In genomic region chr7:153061913-153062528, GRCh38 we compare ENCODE assay signal across 18 cellular contexts.
DNase-seq lines count a peak whose midpoint lies in the region; ATAC-seq, FAIRE-seq and TF ChIP-seq lines count a peak whose summit lies in the region.
"Had no signal": no experiment of that assay in that cellular context is flagged by ENCODE, and none has a peak within 500 bp of the region (broad histone marks: within the 10 kb centered on the region; RNA-seq: fewer than 3 reads in every experiment).

No MANE protein-coding gene starts in this region.

- POLR2A ChIA-PET in activated CD4-positive, alpha-beta T cell treated with anti-CD3 and anti-CD28 coated beads, Interleukin-2, amount 10 ng/mL, durations not matched to agents 7 days and 5 days (lab: Charles Lee) = no interaction called here
- POLR2A ChIA-PET in GM12878 (lab: Charles Lee) = no interaction called here

- intact Hi-C loops in GM12878 (cut with micrococcal nuclease; ENCODE audit: unreplicated experiment) = no loop called here
- intact Hi-C loops in natural killer cell (cut with micrococcal nuclease) = no loop called here

- H3K36me3 ChIP-seq in Karpas-422 (ENCODE audit: insufficient read depth, low read length) (no peaks in the 10 kb centered on the region), GM12878 (ENCODE audit: control insufficient read depth in 2 of 2, insufficient read depth in 2 of 2, low read length in 1 of 2) (no peaks in the 10 kb centered on the region), neural progenitor cell (no peaks in the 10 kb centered on the region), Peyer's patch (no peaks in the 10 kb centered on the region)
- H3K36me3 ChIP-seq: ovary, thoracic aorta had no signal

- no peaks in the 10 kb centered on the region for H3K36me3 Mint-ChIP-seq in activated CD4-positive, alpha-beta T cell treated with anti-CD3 and anti-CD28 coated beads, Interleukin-2, amount 10 ng/mL, durations not matched to agents 7 days and 5 days (ENCODE audit: low read depth)
- no peaks in the 10 kb centered on the region for H3K36me3 Mint-ChIP-seq in neural progenitor cell
- H3K36me3 Mint-ChIP-seq in natural killer cell = no peaks in the 10 kb centered on the region

- RAD21 ChIA-PET in GM12878 (lab: Charles Lee; ENCODE audit: unreplicated experiment) = no interaction called here

- TF ChIP-seq EP300 in GM12878 (IDR thresholded peaks at IDR 0.05; ENCODE audit: borderline replicate concordance in 1 of 2, control insufficient read depth in 1 of 2, low read depth in 2 of 2, low read length in 2 of 2) = no peak

- H3K4me2 ChIP-seq in Karpas-422 (ENCODE audit: low read depth, low read length, poor library complexity, severe bottlenecking) (no peak overlapping the region), GM12878 (ENCODE audit: control insufficient read depth, insufficient read depth) (no peak overlapping the region), neural progenitor cell (no peak overlapping the region)

- H3K9me3 ChIP-seq in Karpas-422 (ENCODE audit: low read length) (no peaks in the 10 kb centered on the region), GM12878 (replicated peaks; ENCODE audit: control insufficient read depth, insufficient read depth, low read length) (no peaks in the 10 kb centered on the region), neural progenitor cell (ENCODE audit: low read depth) (no peaks in the 10 kb centered on the region), Peyer's patch (no peaks in the 10 kb centered on the region)
- H3K9me3 ChIP-seq: Caco-2, ovary, thoracic aorta had no signal

- H3K4me3 ChIP-seq in Karpas-422 (ENCODE audit: low read length) = no peak overlapping the region
- H3K4me3 ChIP-seq in GM12878 = no peak overlapping the region
- no peak overlapping the region for H3K4me3 ChIP-seq in neural progenitor cell
- H3K4me3 ChIP-seq in Peyer's patch = no peak overlapping the region
- H3K4me3 ChIP-seq: ovary, thoracic aorta had no signal

- H3K4me1 Mint-ChIP-seq in activated CD4-positive, alpha-beta T cell treated with anti-CD3 and anti-CD28 coated beads, Interleukin-2, amount 10 ng/mL, durations not matched to agents 7 days and 5 days = no peaks in the 10 kb centered on the region
- H3K4me1 Mint-ChIP-seq in neural progenitor cell (no peaks in the 10 kb centered on the region), natural killer cell (no peaks in the 10 kb centered on the region)

- no peak overlapping the region for H3K4me3 Mint-ChIP-seq in activated CD4-positive, alpha-beta T cell treated with anti-CD3 and anti-CD28 coated beads, Interleukin-2, amount 10 ng/mL, durations not matched to agents 7 days and 5 days
- H3K4me3 Mint-ChIP-seq in neural progenitor cell = no peak overlapping the region
- no peak overlapping the region for H3K4me3 Mint-ChIP-seq in natural killer cell
- H3K4me3 Mint-ChIP-seq: activated T-helper 1 cell treated with anti-CD3 and anti-CD28 coated beads, Interleukin-12 subunit alpha, Interleukin-12 subunit beta, Interleukin-2, Interleukin-4 antibody, amounts not matched to agents 30 ng/mL and 10 ng/mL and 1 ng/mL, durations not matched to agents 14 hours and 24 hours and 36 hours had no signal

- no peaks in the 10 kb centered on the region for H3K9me2 ChIP-seq in Karpas-422 (replicated peaks; ENCODE audit: insufficient read depth, low read length)

- no TSS peak for BruUV-seq in GM12878 (replicated peaks; lab: Mats Ljungman, UMichigan)

- H4K20me1 ChIP-seq in Karpas-422 (ENCODE audit: insufficient read depth, low read depth, low read length) (no peaks in the 10 kb centered on the region), GM12878 (ENCODE audit: control insufficient read depth, insufficient read depth) (no peaks in the 10 kb centered on the region), neural progenitor cell (ENCODE audit: low read depth) (no peaks in the 10 kb centered on the region)

- SMC1A ChIA-PET in GM12878 (lab: Charles Lee; ENCODE audit: uncharacterized antibody, unreplicated experiment) = no interaction called here

- no peaks in the 10 kb centered on the region for H3F3A ChIP-seq in neural progenitor cell (ENCODE audit: low read depth)

- H3K4me1 ChIP-seq in Karpas-422 (ENCODE audit: low read length) (no peaks in the 10 kb centered on the region), GM12878 (ENCODE audit: control insufficient read depth, insufficient read depth, low read length) (no peaks in the 10 kb centered on the region), neural progenitor cell (no peaks in the 10 kb centered on the region), Peyer's patch (no peaks in the 10 kb centered on the region)
- H3K4me1 ChIP-seq: Caco-2 had no signal

- in situ Hi-C loops in GM12878 (cut with MboI) = no loop called here

- H3K27ac ChIP-seq in Karpas-422 (ENCODE audit: low read length) (no peak overlapping the region), GM12878 (ENCODE audit: control insufficient read depth, insufficient read depth) (no peak overlapping the region), neural progenitor cell (no peak overlapping the region), Peyer's patch (no peak overlapping the region)
- H3K27ac ChIP-seq: ovary, thoracic aorta had no signal

- H3K27ac Mint-ChIP-seq in activated CD4-positive, alpha-beta T cell treated with anti-CD3 and anti-CD28 coated beads, Interleukin-2, amount 10 ng/mL, durations not matched to agents 7 days and 5 days = no peak overlapping the region
- H3K27ac Mint-ChIP-seq in neural progenitor cell (no peak overlapping the region), natural killer cell (no peak overlapping the region)
- H3K27ac Mint-ChIP-seq: activated T-helper 1 cell treated with anti-CD3 and anti-CD28 coated beads, Interleukin-12 subunit alpha, Interleukin-12 subunit beta, Interleukin-2, Interleukin-4 antibody, amounts not matched to agents 30 ng/mL and 10 ng/mL and 1 ng/mL, durations not matched to agents 14 hours and 24 hours and 36 hours had no signal

- peak; percentile 8 for DNase-seq in activated CD4-positive, alpha-beta T cell treated with anti-CD3 and anti-CD28 coated beads, Interleukin-2, amount 10 ng/mL, durations not matched to agents 7 days and 5 days
- no peak for DNase-seq in activated CD4-positive, alpha-beta T cell treated with anti-CD3 and anti-CD28 coated beads, Interleukin-2, amount 50 U/mL, for 4 hours
- peak; percentile 67 for DNase-seq in Karpas-422
- no peak for DNase-seq in GM12878 (ENCODE audit: low read depth, low spot score)
- DNase-seq in neural progenitor cell (ENCODE audit: low spot score) = peak; percentile 74
- DNase-seq in natural killer cell = no peak
- DNase-seq in Peyer's patch = no peak
- DNase-seq: activated CD4-positive, CD25-positive, alpha-beta regulatory T cell treated with anti-CD3 and anti-CD28 coated beads, Interleukin-2, amount 50 U/mL, for 72 hours; aorta; dermis blood vessel endothelial cell; NCI-H1092; SW 1271 had no signal

- no peaks in the 10 kb centered on the region for H3K27me3 Mint-ChIP-seq in activated CD4-positive, alpha-beta T cell treated with anti-CD3 and anti-CD28 coated beads, Interleukin-2, amount 10 ng/mL, durations not matched to agents 7 days and 5 days
- H3K27me3 Mint-ChIP-seq in neural progenitor cell (ENCODE audit: insufficient read depth, low read depth) = no peaks in the 10 kb centered on the region
- peaks cover 0 to 3% of the 10 kb centered on the region in 2 donors for H3K27me3 Mint-ChIP-seq in natural killer cell (ENCODE audit: low read depth in 2 of 2)

- CTCF ChIA-PET in activated CD4-positive, alpha-beta T cell treated with anti-CD3 and anti-CD28 coated beads, Interleukin-2, amount 10 ng/mL, durations not matched to agents 7 days and 5 days (lab: Charles Lee) = no interaction called here
- CTCF ChIA-PET in GM12878 (lab: Yijun Ruan, JAX) = no interaction called here

- ATAC-seq in GM12878 (no peak), natural killer cell (no peak), HG03439 (IDR thresholded peaks at IDR 0.05; ENCODE audit: unreplicated experiment) (no peak)

- no peak for FAIRE-seq in GM12878 (lab: Jason Lieb, UNC)
- FAIRE-seq: H54 had no signal

- TF ChIP-seq POLR2A in GM12878 (IDR thresholded peaks at IDR 0.05; ENCODE audit: low read depth, low read length) (no peak), Peyer's patch (IDR thresholded peaks at IDR 0.05) (no peak)

- no peak for TF ChIP-seq RAD21 in GM12878 (IDR thresholded peaks at IDR 0.05; ENCODE audit: insufficient read depth, low read depth, low read length)

- H3K9me3 Mint-ChIP-seq in activated CD4-positive, alpha-beta T cell treated with anti-CD3 and anti-CD28 coated beads, Interleukin-2, amount 10 ng/mL, durations not matched to agents 7 days and 5 days = no peaks in the 10 kb centered on the region
- H3K9me3 Mint-ChIP-seq in neural progenitor cell = no peaks in the 10 kb centered on the region
- peaks cover 9 to 10% of the 10 kb centered on the region in 2 donors for H3K9me3 Mint-ChIP-seq in natural killer cell
- H3K9me3 Mint-ChIP-seq: activated T-helper 1 cell treated with anti-CD3 and anti-CD28 coated beads, Interleukin-12 subunit alpha, Interleukin-12 subunit beta, Interleukin-2, Interleukin-4 antibody, amounts not matched to agents 30 ng/mL and 10 ng/mL and 1 ng/mL, durations not matched to agents 14 hours and 24 hours and 36 hours had no signal

- 38% methylated on average over 13 of the region's 13 CpGs for WGBS in GM12878 (ENCODE audit: insufficient coverage, insufficient replicate concordance, low lambda C conversion rate, missing lambda C conversion rate)

- H3K9ac ChIP-seq in Karpas-422 (ENCODE audit: low read length) (no peak overlapping the region), GM12878 (ENCODE audit: control insufficient read depth, insufficient read depth, low read length) (no peak overlapping the region), neural progenitor cell (no peak overlapping the region)

- H2AFZ ChIP-seq in Karpas-422 (ENCODE audit: low read length) = no peak overlapping the region
- no peak overlapping the region for H2AFZ ChIP-seq in GM12878 (ENCODE audit: control insufficient read depth, low read depth, low read length)
- no peak overlapping the region for H2AFZ ChIP-seq in neural progenitor cell (replicated peaks)

- H3K79me2 ChIP-seq in Karpas-422 (ENCODE audit: low read length) = no peaks in the 10 kb centered on the region
- no peaks in the 10 kb centered on the region for H3K79me2 ChIP-seq in GM12878 (ENCODE audit: control insufficient read depth, insufficient read depth, low read length)
- no peaks in the 10 kb centered on the region for H3K79me2 ChIP-seq in neural progenitor cell (ENCODE audit: low read depth)

- H3K27me3 ChIP-seq in Karpas-422 (ENCODE audit: low read length) (no peaks in the 10 kb centered on the region), GM12878 (replicated peaks in 1 of 2; ENCODE audit: control insufficient read depth in 2 of 2, insufficient read depth in 2 of 2, low read length in 1 of 2) (no peaks in the 10 kb centered on the region), neural progenitor cell (no peaks in the 10 kb centered on the region), Peyer's patch (no peaks in the 10 kb centered on the region)
- H3K27me3 ChIP-seq: ovary had no signal

- no peak for TF ChIP-seq CTCF in GM12878 (IDR thresholded peaks at IDR 0.05 in 2 of 3, conservative IDR thresholded peaks at IDR 0.05 in 1 of 3; ENCODE audit: control insufficient read depth in 2 of 3, extremely low read depth in 1 of 3, insufficient read depth in 1 of 3, low read depth in 3 of 3, low read length in 3 of 3)
- TF ChIP-seq CTCF in neural progenitor cell (IDR thresholded peaks at IDR 0.05) = no peak
- TF ChIP-seq CTCF in natural killer cell (IDR thresholded peaks at IDR 0.05) = no peak
- TF ChIP-seq CTCF in Peyer's patch (IDR thresholded peaks at IDR 0.05) = no peak

TF ChIP-seq in GM12878, 131 proteins besides CTCF, POLR2A, EP300 and RAD21 (continues in another document):
- TF ChIP-seq BACH1 (IDR thresholded peaks at IDR 0.05; ENCODE audit: borderline replicate concordance) = no peak

Comparison
In these comparisons a context has a peak if more than half of its experiments do, and no peak if none do; other contexts are left out.
1. DNase-seq: peak in activated CD4-positive, alpha-beta T cell treated with anti-CD3 and anti-CD28 coated beads, Interleukin-2, amount 10 ng/mL, durations not matched to agents 7 days and 5 days (single experiment), Karpas-422 (single experiment) and neural progenitor cell (single experiment); none in activated CD4-positive, alpha-beta T cell treated with anti-CD3 and anti-CD28 coated beads, Interleukin-2, amount 50 U/mL, for 4 hours (0 of 2), GM12878 (single experiment), natural killer cell (single experiment) and Peyer's patch (0 of 3).